Comparison of ENCODE assay signal across 13 cellular contexts in genomic region chrX:39518451-39519212, GRCh38.
DNase-seq lines count a peak whose midpoint lies in the region; FAIRE-seq lines count a peak whose summit lies in the region.
"Had no signal": no experiment of that assay in that cellular context is flagged by ENCODE, and none has a peak within 500 bp of the region (broad histone marks: within the 10 kb centered on the region; RNA-seq: fewer than 3 reads in every experiment).

No MANE protein-coding gene starts in this region.

- no peak overlapping the region for H3K23ac ChIP-seq in mesenchymal stem cell (ENCODE audit: low read length in 2 of 2)

- H3K27ac ChIP-seq in mesenchymal stem cell (ENCODE audit: low read length, poor library complexity, severe bottlenecking), result no peak overlapping the region
- H3K27ac ChIP-seq in subcutaneous abdominal adipose tissue (ENCODE audit: low read depth, low read length), result peak overlapping the region; percentile 50
- H3K27ac ChIP-seq: 22Rv1 had no signal

- peak overlapping the region; percentile 15 for H4K8ac ChIP-seq in mesenchymal stem cell (ENCODE audit: low read length)

- no peak overlapping the region for H3K4ac ChIP-seq in mesenchymal stem cell (ENCODE audit: low read depth in 1 of 2, low read length in 2 of 2)

- H3K9ac ChIP-seq in mesenchymal stem cell (ENCODE audit: low read length), result peak overlapping the region; percentile 36
- no peak overlapping the region for H3K9ac ChIP-seq in subcutaneous abdominal adipose tissue (ENCODE audit: low read length in 5 of 5)

- no peak overlapping the region for H2BK120ac ChIP-seq in mesenchymal stem cell (ENCODE audit: low read depth, low read length)

- 88% methylated on average over 27 of the region's 29 CpGs for WGBS in mesenchymal stem cell

- no peak for FAIRE-seq in urothelium cell line (lab: Jason Lieb, UNC)

- no peak overlapping the region for H2AK5ac ChIP-seq in mesenchymal stem cell (ENCODE audit: low read length, severe bottlenecking)

- no peak overlapping the region for H2AFZ ChIP-seq in mesenchymal stem cell (ENCODE audit: low read depth, low read length)

- no peak overlapping the region for H4K91ac ChIP-seq in mesenchymal stem cell (ENCODE audit: low read length)

- no peaks in the 10 kb centered on the region for H3K79me1 ChIP-seq in mesenchymal stem cell (replicated peaks; ENCODE audit: low read length, poor library complexity, severe bottlenecking)

- H3K9me3 ChIP-seq in mesenchymal stem cell (ENCODE audit: control insufficient read depth, low read length) (peaks cover 8% of the 10 kb centered on the region), subcutaneous abdominal adipose tissue (ENCODE audit: control insufficient read depth in 5 of 5, low read length in 5 of 5) (peaks cover under 1 to 4% (median 2%) of the 10 kb centered on the region in 5 donors)
- H3K9me3 ChIP-seq: tibial nerve had no signal

- no peak overlapping the region for H3K18ac ChIP-seq in mesenchymal stem cell (ENCODE audit: low read depth in 1 of 2, low read length in 2 of 2)

- no peak overlapping the region for H2BK12ac ChIP-seq in mesenchymal stem cell (ENCODE audit: low read length in 2 of 2)

- no peak overlapping the region for H2BK15ac ChIP-seq in mesenchymal stem cell (ENCODE audit: low read depth, poor library complexity, severe bottlenecking)

- H3K4me1 ChIP-seq in mesenchymal stem cell (ENCODE audit: control insufficient read depth, insufficient read depth, low read depth, low read length), result no peaks in the 10 kb centered on the region
- peaks cover 0 to 18% (median 4%) of the 10 kb centered on the region in 5 donors for H3K4me1 ChIP-seq in subcutaneous abdominal adipose tissue (ENCODE audit: control insufficient read depth in 5 of 5, insufficient read depth in 5 of 5, low read length in 5 of 5)

- H3K4me3 ChIP-seq in mesenchymal stem cell (ENCODE audit: insufficient read depth in 1 of 2, low read depth in 1 of 2, low read length in 2 of 2) (peak overlapping the region in 1 of 2 experiments; percentile 37), subcutaneous abdominal adipose tissue (ENCODE audit: low read depth in 1 of 5, low read length in 5 of 5) (peak overlapping the region in 1 of 5 donors; percentile 19)
- H3K4me3 ChIP-seq: tibial nerve had no signal

- no peak overlapping the region for H3K14ac ChIP-seq in mesenchymal stem cell (ENCODE audit: low read length in 2 of 2)

- no peak overlapping the region for H2BK5ac ChIP-seq in mesenchymal stem cell (ENCODE audit: low read depth, low read length, poor library complexity, severe bottlenecking)

- no peak overlapping the region for H3K4me2 ChIP-seq in mesenchymal stem cell (ENCODE audit: low read length, poor library complexity, severe bottlenecking)

- DNase-seq in DMS53 (lab: John Stamatoyannopoulos, UW) (peak; percentile 25), DMS53 treated with DMSO at 0.1 percent for 48 hours (lab: John Stamatoyannopoulos, UW; ENCODE audit: unreplicated experiment) (no peak), cerebellum (ENCODE audit: low spot score) (peak; percentile 40), mesenchymal stem cell (no peak), germinal center (ENCODE audit: low spot score) (no peak), urothelium cell line (ENCODE audit: low spot score) (no peak), DMS153 treated with DMSO at 0.1 percent for 48 hours (lab: John Stamatoyannopoulos, UW; ENCODE audit: unreplicated experiment) (no peak)
- DNase-seq: activated CD4-positive, alpha-beta T cell treated with anti-CD3 and anti-CD28 coated beads for 36 hours; dermis blood vessel endothelial cell; NCI-H187 treated with DMSO at 0.1 percent for 48 hours had no signal

- H3K27me3 ChIP-seq in mesenchymal stem cell (ENCODE audit: control insufficient read depth in 1 of 2, insufficient read depth in 1 of 2, low read length in 2 of 2) (peaks cover 4 to 49% of the 10 kb centered on the region in 2 experiments), subcutaneous abdominal adipose tissue (ENCODE audit: control insufficient read depth in 5 of 5, insufficient read depth in 4 of 5, low read length in 5 of 5) (peaks cover 3 to 22% (median 4%) of the 10 kb centered on the region in 5 donors)
- H3K27me3 ChIP-seq: tibial nerve had no signal

- H3K36me3 ChIP-seq in mesenchymal stem cell (ENCODE audit: control insufficient read depth in 1 of 2, insufficient read depth in 2 of 2, low read depth in 1 of 2, low read length in 2 of 2) (no peaks in the 10 kb centered on the region), subcutaneous abdominal adipose tissue (ENCODE audit: control insufficient read depth in 5 of 5, insufficient read depth in 5 of 5, low read length in 5 of 5) (no peaks in the 10 kb centered on the region)
- H3K36me3 ChIP-seq: tibial nerve had no signal

Comparison
In these comparisons a context has a peak if more than half of its experiments do, and no peak if none do; other contexts are left out.
1. DNase-seq: peak in DMS53 (single experiment) and cerebellum (single experiment); none in DMS53 treated with DMSO at 0.1 percent for 48 hours (single experiment), mesenchymal stem cell (single experiment), germinal center (single experiment), urothelium cell line (single experiment) and DMS153 treated with DMSO at 0.1 percent for 48 hours (single experiment).